ENCODE assay signal across 8 cellular contexts in the genomic region with DNA sequence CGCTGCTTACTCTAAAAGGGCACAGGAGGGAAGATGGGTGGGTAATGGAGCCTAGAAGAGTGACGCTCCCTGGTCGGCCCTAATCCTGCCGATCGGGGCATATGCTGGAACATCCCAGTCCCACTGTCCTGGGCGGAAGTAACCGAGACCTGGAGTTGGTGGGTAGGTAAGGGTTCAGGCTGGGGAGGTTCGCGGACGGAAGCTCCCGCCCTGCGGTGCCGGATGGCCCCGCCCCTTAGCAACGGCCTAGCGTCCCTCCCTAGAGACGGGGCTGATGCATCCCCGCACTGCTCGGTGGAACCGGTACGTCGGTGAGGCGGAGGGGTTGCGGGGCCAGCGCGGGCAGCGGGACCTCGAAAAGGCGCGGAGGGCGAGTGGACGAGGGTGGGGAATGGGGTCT. TPM values are rescaled to one million over a fixed set of nuclear protein-coding genes. Genes with fewer than 3 reads are reported as not detected.
DNase-seq lines count a peak whose midpoint lies in the region; ATAC-seq, FAIRE-seq and TF ChIP-seq lines count a peak whose summit lies in the region.

No MANE protein-coding gene starts in this region.

- H3K27ac ChIP-seq in GM12878 (ENCODE audit: control insufficient read depth, insufficient read depth): no peak overlapping the region

- peak; percentile 43 for ATAC-seq in GM19043 (IDR thresholded peaks at IDR 0.05; ENCODE audit: low read depth, unreplicated experiment)
- peak; percentile 99 for ATAC-seq in T-helper 17 cell
- peak; percentile 33 for ATAC-seq in GM12878
- no peak for ATAC-seq in HG02623 (IDR thresholded peaks at IDR 0.05; ENCODE audit: unreplicated experiment)
- no peak for ATAC-seq in HG02840 (IDR thresholded peaks at IDR 0.05; ENCODE audit: low FRiP score, unreplicated experiment)

- SMC1A ChIA-PET in GM12878 (lab: Charles Lee; ENCODE audit: uncharacterized antibody, unreplicated experiment): interaction anchor here (1.0 to 1.2 kb wide), 2 partner anchors 15 to 22 kb away, joined by 4 to 5 read pairs; no protein-coding TSS in a partner anchor

- H3K36me3 Mint-ChIP-seq in T-helper 17 cell (ENCODE audit: low read depth) (no peaks in the 10 kb centered on the region), immature natural killer cell (peaks cover 0 to under 1% (median 0%) of the 10 kb centered on the region in 3 donors)

- H3K27me3 Mint-ChIP-seq in T-helper 17 cell (no peaks in the 10 kb centered on the region), immature natural killer cell (ENCODE audit: low read depth in 3 of 3) (peaks cover 0 to 2% (median 0%) of the 10 kb centered on the region in 3 donors)

- in situ Hi-C loops in GM12878 (cut with MboI): no loop called here

- TF ChIP-seq EP300 in GM12878 (IDR thresholded peaks at IDR 0.05; ENCODE audit: borderline replicate concordance in 1 of 2, control insufficient read depth in 1 of 2, low read depth in 2 of 2, low read length in 2 of 2): no peak

- 11% methylated on average over 25 of the region's 32 CpGs for WGBS in GM12878 (ENCODE audit: insufficient coverage, insufficient replicate concordance, low lambda C conversion rate, missing lambda C conversion rate)

- H3K9ac ChIP-seq in GM12878 (ENCODE audit: control insufficient read depth, insufficient read depth, low read length): no peak overlapping the region

- H2AFZ ChIP-seq in GM12878 (ENCODE audit: control insufficient read depth, low read depth, low read length): no peak overlapping the region

- no peaks in the 10 kb centered on the region for H4K20me1 ChIP-seq in GM12878 (ENCODE audit: control insufficient read depth, insufficient read depth)

- intact Hi-C loops in GM12878 (cut with micrococcal nuclease; ENCODE audit: unreplicated experiment): no loop called here

- RAD21 ChIA-PET in GM12878 (lab: Charles Lee; ENCODE audit: unreplicated experiment): interaction anchor here (1.0 to 1.3 kb wide), 2 partner anchors 22 to 40 kb away, joined by 3 read pairs; no protein-coding TSS in a partner anchor

- CTCF ChIA-PET in GM12878 (lab: Yijun Ruan, JAX): interaction anchor here (1.5 to 8.2 kb wide), 2 partner anchors 22 to 86 kb away, joined by 4 to 60 read pairs; no protein-coding TSS in a partner anchor

- H3K27me3 ChIP-seq in GM12878 (replicated peaks in 1 of 2; ENCODE audit: control insufficient read depth in 2 of 2, insufficient read depth in 2 of 2, low read length in 1 of 2): no peaks in the 10 kb centered on the region

- H3K4me3 Mint-ChIP-seq in T-helper 17 cell (peak overlapping the region; percentile 73), immature natural killer cell (peak overlapping the region; percentile 75 to 85 (median 80))

- no peak; the same call in 1 of the 2 replicates for TF ChIP-seq POLR2A in GM12878 (IDR thresholded peaks at IDR 0.05; ENCODE audit: low read depth, low read length)

- peak; percentile 59 to 69 (median 65) for DNase-seq in T-helper 17 cell
- no peak for DNase-seq in GM12878 (ENCODE audit: low read depth, low spot score)
- peak; percentile 63 to 72 (median 71) for DNase-seq in immature natural killer cell
- peak; percentile 44 for DNase-seq in stimulated activated CD4-positive, alpha-beta T cell treated with anti-CD3 and anti-CD28 coated beads, Interleukin-2, amount 100 ng/mL, for 4 hours (ENCODE audit: low read depth)
- no peak for DNase-seq in GOT3 (lab: John Stamatoyannopoulos, UW)

- peak overlapping the region; percentile 0; the same call in 1 of the 2 replicates for H3K4me2 ChIP-seq in GM12878 (ENCODE audit: control insufficient read depth, insufficient read depth)

- TF ChIP-seq CTCF in GM12878 (IDR thresholded peaks at IDR 0.05 in 2 of 3, conservative IDR thresholded peaks at IDR 0.05 in 1 of 3; ENCODE audit: control insufficient read depth in 2 of 3, extremely low read depth in 1 of 3, insufficient read depth in 1 of 3, low read depth in 3 of 3, low read length in 3 of 3): no peak

- TF ChIP-seq RAD21 in GM12878 (IDR thresholded peaks at IDR 0.05; ENCODE audit: insufficient read depth, low read depth, low read length): no peak

- H3K4me3 ChIP-seq in GM12878: peak overlapping the region; percentile 4; the same call in 1 of the 2 replicates

- H3K9me3 ChIP-seq in T-helper 17 cell (ENCODE audit: control insufficient read depth, low read length, poor library complexity, severe bottlenecking): no peaks in the 10 kb centered on the region
- no peaks in the 10 kb centered on the region for H3K9me3 ChIP-seq in GM12878 (replicated peaks; ENCODE audit: control insufficient read depth, insufficient read depth, low read length)

- H3K9me3 Mint-ChIP-seq in immature natural killer cell: no peaks in the 10 kb centered on the region

- no peaks in the 10 kb centered on the region for H3K79me2 ChIP-seq in GM12878 (ENCODE audit: control insufficient read depth, insufficient read depth, low read length)

- H3K36me3 ChIP-seq in GM12878 (ENCODE audit: control insufficient read depth in 2 of 2, insufficient read depth in 2 of 2, low read length in 1 of 2): no peaks in the 10 kb centered on the region

- H3K4me1 Mint-ChIP-seq in T-helper 17 cell: peaks cover 15% of the 10 kb centered on the region
- peaks cover 28 to 30% of the 10 kb centered on the region in 2 donors for H3K4me1 Mint-ChIP-seq in immature natural killer cell

- H3K27ac Mint-ChIP-seq in T-helper 17 cell (peak overlapping the region; percentile 60), immature natural killer cell (peak overlapping the region; percentile 55 to 92 (median 80))

- POLR2A ChIA-PET in GM12878 (lab: Charles Lee): interaction anchor here (0.5 to 1.0 kb wide), 2 partner anchors 17 to 95 kb away, joined by 3 to 4 read pairs; no protein-coding TSS in a partner anchor

- peaks cover 33% of the 10 kb centered on the region for H3K4me1 ChIP-seq in GM12878 (ENCODE audit: control insufficient read depth, insufficient read depth, low read length)

- no peak for FAIRE-seq in GM12878 (lab: Jason Lieb, UNC)

- no TSS peak for BruUV-seq in GM12878 (replicated peaks; lab: Mats Ljungman, UMichigan)

RNA-seq across cellular contexts. Expression of a gene that starts 1.5 kb away (rescaled TPM):
- total RNA-seq in T-helper 17 cell: 10 to 100 TPM; 50.3 to 58.5 TPM
- total RNA-seq in GM12878 (2013; cell fraction: nucleolus; rRNA removed): 71.1 and 76.2 TPM in 2 replicates
- 3.3 and 3.4 TPM in 2 replicates for total RNA-seq in GM12878 (2014; rRNA removed)
- 2.3 TPM in 2 replicates for total RNA-seq in GM12878 (2014; rRNA removed; fragmentation: Illumina TruSeq; extraction: Trizol)
- 4.4 and 5.7 TPM in 2 replicates for total RNA-seq in GM12878 (2021)
- polyA plus RNA-seq in GM12878 (2011; ENCODE audit: low read depth): 3.9 TPM
- 1.8 and 3.2 TPM in 2 replicates for polyA plus RNA-seq in GM12878 (2011; rRNA removed)
- 2.9 and 4.0 TPM in 2 replicates for polyA plus RNA-seq in GM12878 (2011; cell fraction: cytosol; rRNA removed)
- 41.3 and 54.3 TPM in 2 replicates for polyA plus RNA-seq in GM12878 (2011; cell fraction: nucleus; rRNA removed)
- polyA plus RNA-seq in GM12878 (2012): 5.3 and 7.2 TPM in 2 replicates
- polyA plus RNA-seq in GM12878 (2014; fragmentation: Illumina TruSeq; extraction: Trizol): 2.3 and 3.7 TPM in 2 replicates
- under 1 TPM; 0.31 to 0.33 TPM for polyA plus RNA-seq in GM12878 (2014; fragmentation: Nextera tagmentation; extraction: Ambion mirVana)
- polyA plus RNA-seq in GM12878 (2014; rRNA removed): 4.4 and 5.8 TPM in 2 replicates
- polyA plus RNA-seq in GM12878 (2016; fragmentation: Nextera tagmentation; extraction: Ambion mirVana): under 1 TPM; 0.48 to 0.57 TPM
- polyA minus RNA-seq in GM12878 (2011; rRNA and poly(A)+ RNA removed): 11.5 and 14.5 TPM in 2 replicates
- polyA minus RNA-seq in GM12878 (2011; cell fraction: cytosol; rRNA and poly(A)+ RNA removed): 1.0 and 1.3 TPM in 2 replicates
- 10.0 and 18.0 TPM in 2 replicates for polyA minus RNA-seq in GM12878 (2011; cell fraction: nucleus; rRNA and poly(A)+ RNA removed)
- polyA plus RNA-seq in immature natural killer cell: 1 to 10 TPM in 1 of 3 donors, under 1 TPM in 2; 0.31 to 1.8 (median 0.73) TPM

RNA-seq across cellular contexts. Expression of a gene that starts 30.0 kb away (rescaled TPM):
- total RNA-seq in T-helper 17 cell: 10 to 100 TPM; 30.6 to 42.2 TPM
- 49.8 and 58.7 TPM in 2 replicates for total RNA-seq in GM12878 (2013; cell fraction: nucleolus; rRNA removed)
- 13.7 and 14.9 TPM in 2 replicates for total RNA-seq in GM12878 (2014; rRNA removed)
- total RNA-seq in GM12878 (2014; rRNA removed; fragmentation: Illumina TruSeq; extraction: Trizol): 8.5 and 8.8 TPM in 2 replicates
- total RNA-seq in GM12878 (2021): 19.0 and 19.9 TPM in 2 replicates
- polyA plus RNA-seq in GM12878 (2011; ENCODE audit: low read depth): 7.2 TPM
- 6.5 and 13.5 TPM in 2 replicates for polyA plus RNA-seq in GM12878 (2011; rRNA removed)
- 21.6 and 36.9 TPM in 2 replicates for polyA plus RNA-seq in GM12878 (2011; cell fraction: cytosol; rRNA removed)
- 76.2 and 80.1 TPM in 2 replicates for polyA plus RNA-seq in GM12878 (2011; cell fraction: nucleus; rRNA removed)
- polyA plus RNA-seq in GM12878 (2012): 10.3 and 13.3 TPM in 2 replicates
- polyA plus RNA-seq in GM12878 (2014; fragmentation: Illumina TruSeq; extraction: Trizol): 2.3 and 7.4 TPM in 2 replicates
- 1 to 10 TPM in 1 of 2 experiments, under 1 TPM in 1; 0.66 to 2.7 TPM for polyA plus RNA-seq in GM12878 (2014; fragmentation: Nextera tagmentation; extraction: Ambion mirVana)
- polyA plus RNA-seq in GM12878 (2014; rRNA removed): 22.6 and 26.5 TPM in 2 replicates
- polyA plus RNA-seq in GM12878 (2016; fragmentation: Nextera tagmentation; extraction: Ambion mirVana): 10 to 100 TPM; 10.6 to 15.7 TPM
- 11.3 and 23.6 TPM in 2 replicates for polyA minus RNA-seq in GM12878 (2011; rRNA and poly(A)+ RNA removed)
- polyA minus RNA-seq in GM12878 (2011; cell fraction: cytosol; rRNA and poly(A)+ RNA removed): 5.3 and 7.6 TPM in 2 replicates
- 19.2 and 41.1 TPM in 2 replicates for polyA minus RNA-seq in GM12878 (2011; cell fraction: nucleus; rRNA and poly(A)+ RNA removed)
- polyA plus RNA-seq in immature natural killer cell: 10 to 100 TPM in 2 of 3 donors, 1 to 10 TPM in 1; 8.2 to 14.5 (median 12.1) TPM

RNA-seq across cellular contexts. Expression of a gene that starts 39.2 kb away (rescaled TPM):
- total RNA-seq in T-helper 17 cell (100 to 1,000 TPM; 109 to 114 TPM), GM12878 (2014; rRNA removed) (50.0 and 51.1 TPM in 2 replicates), GM12878 (2014; rRNA removed; fragmentation: Illumina TruSeq; extraction: Trizol) (45.1 and 46.4 TPM in 2 replicates), GM12878 (2021) (61.0 and 64.8 TPM in 2 replicates)
- total RNA-seq in GM12878 (2013; cell fraction: nucleolus; rRNA removed): 29.7 and 32.2 TPM in 2 replicates
- 33.3 TPM for polyA plus RNA-seq in GM12878 (2011; ENCODE audit: low read depth)
- polyA plus RNA-seq in GM12878 (2011; rRNA removed) (81.8 and 82.4 TPM in 2 replicates), GM12878 (2014; fragmentation: Illumina TruSeq; extraction: Trizol) (65.8 and 67.0 TPM in 2 replicates), GM12878 (2014; fragmentation: Nextera tagmentation; extraction: Ambion mirVana) (10 to 100 TPM; 10.4 to 12.5 TPM), GM12878 (2014; rRNA removed) (49.5 and 55.2 TPM in 2 replicates), GM12878 (2016; fragmentation: Nextera tagmentation; extraction: Ambion mirVana) (10 to 100 TPM; 10.1 to 15.8 TPM), immature natural killer cell (10 to 100 TPM; 76.9 to 99.5 (median 81.5) TPM)
- 51.8 and 52.6 TPM in 2 replicates for polyA plus RNA-seq in GM12878 (2011; cell fraction: cytosol; rRNA removed)
- polyA plus RNA-seq in GM12878 (2011; cell fraction: nucleus; rRNA removed): 14.2 and 20.5 TPM in 2 replicates
- 35.7 and 40.2 TPM in 2 replicates for polyA plus RNA-seq in GM12878 (2012)
- 86.3 and 110 TPM in 2 replicates for polyA minus RNA-seq in GM12878 (2011; rRNA and poly(A)+ RNA removed)
- polyA minus RNA-seq in GM12878 (2011; cell fraction: cytosol; rRNA and poly(A)+ RNA removed): 27.0 and 31.9 TPM in 2 replicates
- 12.8 and 23.2 TPM in 2 replicates for polyA minus RNA-seq in GM12878 (2011; cell fraction: nucleus; rRNA and poly(A)+ RNA removed)

Comparison
In these comparisons a context has a peak if more than half of its experiments do, and no peak if none do; other contexts are left out.
1. ATAC-seq: peak in GM19043 (single experiment), T-helper 17 cell (single experiment) and GM12878 (single experiment); none in HG02623 (single experiment) and HG02840 (single experiment).
2. DNase-seq: peak in T-helper 17 cell (3 of 3), immature natural killer cell (3 of 3) and stimulated activated CD4-positive, alpha-beta T cell treated with anti-CD3 and anti-CD28 coated beads, Interleukin-2, amount 100 ng/mL, for 4 hours (single experiment); none in GM12878 (single experiment) and GOT3 (single experiment).